In genomic region chr12:96134200-96134599, GRCh38 we compare ENCODE assay signal across 18 cellular contexts.
"Had no signal": no experiment of that assay in that cellular context is flagged by ENCODE, and none has a peak within 500 bp of the region (broad histone marks: within the 10 kb centered on the region; RNA-seq: fewer than 3 reads in every experiment).

No MANE protein-coding gene starts in this region.

- H3K4me3 Mint-ChIP-seq: activated T-cell treated with anti-CD3 and anti-CD28 coated beads, Interleukin-2, amount 50 U/mL, for 24 hours; natural killer cell; stimulated activated naive B cell treated with anti-CD40 and anti-IgM and Interleukin-4, amounts not matched to agents 10 μg/mL and 1 μg/mL and 100 μg/mL, for 72 hours; T-helper 2 cell treated with Interferon-gamma antibody and Interleukin-4, amounts not matched to agents 5 μg/mL and 100 μg/mL, for 36 hours had no signal

- H3K9me3 ChIP-seq: esophagus muscularis mucosa, left lung, mucosa of descending colon, right atrium auricular region had no signal

- H3K4me1 ChIP-seq: right atrium auricular region had no signal

- H3K27me3 ChIP-seq: brain microvascular endothelial cell, esophagus muscularis mucosa, left lung, right atrium auricular region had no signal

- H3K36me3 Mint-ChIP-seq: natural killer cell; stimulated activated naive B cell treated with anti-CD40 and anti-IgM and Interleukin-4, amounts not matched to agents 10 μg/mL and 1 μg/mL and 100 μg/mL, for 72 hours had no signal

- H3K36me3 ChIP-seq: brain microvascular endothelial cell, esophagus muscularis mucosa, left lung, right atrium auricular region had no signal

- DNase-seq: activated CD4-positive, alpha-beta T cell treated with anti-CD3 and anti-CD28 coated beads for 1 hour; activated naive CD4-positive, alpha-beta T cell; activated T-cell treated with anti-CD3 and anti-CD28 coated beads, Interleukin-2, amount 50 U/mL, for 24 hours; amygdala; brain microvascular endothelial cell; head of caudate nucleus; left lung; mucosa of descending colon; natural killer cell; nucleus accumbens; SIG-M5; stimulated activated CD4-positive, alpha-beta T cell treated with anti-CD3 and anti-CD28 coated beads, Interleukin-1b, Interleukin-23, amount 100 ng/mL, for 48 hours; stimulated activated naive B cell treated with anti-CD40 and anti-IgM and Interleukin-4, amounts not matched to agents 10 μg/mL and 1 μg/mL and 100 μg/mL, for 72 hours; trophoblast cell had no signal

- ATAC-seq: left lung; mucosa of descending colon; stimulated activated naive B cell treated with anti-CD40 and anti-IgM and Interleukin-4, amounts not matched to agents 10 μg/mL and 1 μg/mL and 100 μg/mL, for 72 hours had no signal

- H3K27ac ChIP-seq: brain microvascular endothelial cell, esophagus muscularis mucosa, left lung, right atrium auricular region, skin epidermis had no signal

- H3K4me3 ChIP-seq: esophagus muscularis mucosa, left lung, mucosa of descending colon, right atrium auricular region, skin epidermis had no signal

- H3K9me3 Mint-ChIP-seq: activated T-cell treated with anti-CD3 and anti-CD28 coated beads, Interleukin-2, amount 50 U/mL, for 24 hours; natural killer cell; stimulated activated naive B cell treated with anti-CD40 and anti-IgM and Interleukin-4, amounts not matched to agents 10 μg/mL and 1 μg/mL and 100 μg/mL, for 72 hours; T-helper 2 cell treated with Interferon-gamma antibody and Interleukin-4, amounts not matched to agents 5 μg/mL and 100 μg/mL, for 36 hours had no signal

- H3K27ac Mint-ChIP-seq: activated T-cell treated with anti-CD3 and anti-CD28 coated beads, Interleukin-2, amount 50 U/mL, for 24 hours; natural killer cell; stimulated activated naive B cell treated with anti-CD40 and anti-IgM and Interleukin-4, amounts not matched to agents 10 μg/mL and 1 μg/mL and 100 μg/mL, for 72 hours; T-helper 2 cell treated with Interferon-gamma antibody and Interleukin-4, amounts not matched to agents 5 μg/mL and 100 μg/mL, for 36 hours had no signal

- H3K27me3 Mint-ChIP-seq: activated T-cell treated with anti-CD3 and anti-CD28 coated beads, Interleukin-2, amount 50 U/mL, for 24 hours had no signal
